22 cellular contexts compared by ENCODE assay signal in genomic region chr3:156299569-156299968, GRCh38.
DNase-seq lines count a peak whose midpoint lies in the region; ATAC-seq and TF ChIP-seq lines count a peak whose summit lies in the region.
"Had no signal": no experiment of that assay in that cellular context is flagged by ENCODE, and none has a peak within 500 bp of the region (broad histone marks: within the 10 kb centered on the region; RNA-seq: fewer than 3 reads in every experiment).

No MANE protein-coding gene starts in this region.

- no peaks in the 10 kb centered on the region for H3K27me3 ChIP-seq in SK-N-SH (ENCODE audit: insufficient read depth)

- no peak for DNase-seq in SK-N-SH
- peak; percentile 72 for DNase-seq in NCI-H1694 treated with DMSO at 0.1 percent for 48 hours (lab: John Stamatoyannopoulos, UW)
- peak; percentile 54 for DNase-seq in superior temporal gyrus (ENCODE audit: extremely low spot score)
- DNase-seq in globus pallidus (ENCODE audit: low spot score): no peak
- DNase-seq: 8988T; AML-193; Calu3; CD8-positive, alpha-beta memory T cell; DMS53; GF-D8; IMR-90; NCI-H1105 treated with DMSO at 0.1 percent for 48 hours; NCI-H2081 treated with DMSO at 0.1 percent for 48 hours; NCI-H510A treated with DMSO at 0.1 percent for 48 hours; NCI-H748 treated with DMSO at 0.1 percent for 48 hours; PC-9; RPMI8226; SIG-M5 had no signal

- H3K9me2 ChIP-seq in SK-N-SH: no peaks in the 10 kb centered on the region

- no peak overlapping the region for H3K4me3 Mint-ChIP-seq in dendritic cell treated with granulocyte-macrophage colony-stimulating factor and Interleukin-4, amounts not matched to agents 40 ng/mL and 50 ng/mL, for 4 days
- H3K4me3 Mint-ChIP-seq: CD8-positive, alpha-beta memory T cell had no signal

- H3K4me1 ChIP-seq in SK-N-SH (ENCODE audit: control insufficient read depth in 1 of 2, insufficient read depth in 2 of 2, low read depth in 1 of 2, low read length in 1 of 2): peaks cover 0 to 30% of the 10 kb centered on the region in 2 experiments; a peak in 3 of 4 replicates

- H3K79me2 ChIP-seq in SK-N-SH (ENCODE audit: insufficient read depth): peaks cover 95% of the 10 kb centered on the region

- H3K4me1 Mint-ChIP-seq in dendritic cell treated with granulocyte-macrophage colony-stimulating factor and Interleukin-4, amounts not matched to agents 40 ng/mL and 50 ng/mL, for 4 days (ENCODE audit: low read depth): peaks cover 54% of the 10 kb centered on the region
- H3K4me1 Mint-ChIP-seq: CD8-positive, alpha-beta memory T cell had no signal

- peaks cover 13 to 48% of the 10 kb centered on the region in 2 experiments for H3K36me3 ChIP-seq in SK-N-SH (replicated peaks in 1 of 2; ENCODE audit: control insufficient read depth in 1 of 2, insufficient read depth in 2 of 2, low read length in 1 of 2)

- H3F3A ChIP-seq in SK-N-SH (replicated peaks; ENCODE audit: insufficient read depth): peaks cover 58% of the 10 kb centered on the region

- no peaks in the 10 kb centered on the region for H3K36me3 Mint-ChIP-seq in dendritic cell treated with granulocyte-macrophage colony-stimulating factor and Interleukin-4, amounts not matched to agents 40 ng/mL and 50 ng/mL, for 4 days (ENCODE audit: low read depth)
- H3K36me3 Mint-ChIP-seq: CD8-positive, alpha-beta memory T cell had no signal

- TF ChIP-seq CTCF in SK-N-SH (IDR thresholded peaks at IDR 0.05): no peak

- TF ChIP-seq EP300 in SK-N-SH (IDR thresholded peaks at IDR 0.05; ENCODE audit: borderline replicate concordance in 1 of 2, low read depth in 1 of 2, low read length in 1 of 2): no peak

- H3K27ac ChIP-seq in SK-N-SH (ENCODE audit: low read depth in 2 of 2, low read length in 1 of 2): peak overlapping the region; percentile 39 to 83
- H3K27ac ChIP-seq: KMS-11, PC-9 had no signal

- ATAC-seq in SK-N-SH treated with all-trans-retinoic acid at 6 μM for 48 hours: no peak
- ATAC-seq in GM19463 (IDR thresholded peaks at IDR 0.05; ENCODE audit: unreplicated experiment): no peak

- H3K9ac ChIP-seq in SK-N-SH: no peak overlapping the region
- H3K9ac ChIP-seq: KMS-11 had no signal

- CTCF ChIA-PET in SK-N-SH (lab: Yijun Ruan, JAX): interaction anchor here (0.7 to 1.7 kb wide), 3 partner anchors 9 to 210 kb away, joined by 3 to 5 read pairs (median 3); no protein-coding TSS in a partner anchor

- intact Hi-C loops in dendritic cell treated with granulocyte-macrophage colony-stimulating factor and Interleukin-4, amounts not matched to agents 40 ng/mL and 50 ng/mL, for 4 days (cut with micrococcal nuclease): no loop called here

- H3K27ac Mint-ChIP-seq in dendritic cell treated with granulocyte-macrophage colony-stimulating factor and Interleukin-4, amounts not matched to agents 40 ng/mL and 50 ng/mL, for 4 days: peak overlapping the region; percentile 80
- H3K27ac Mint-ChIP-seq: CD8-positive, alpha-beta memory T cell had no signal

- no peak overlapping the region for H2AFZ ChIP-seq in SK-N-SH (ENCODE audit: low read depth)
- H2AFZ ChIP-seq: PC-9 had no signal

- H3K9me3 ChIP-seq in SK-N-SH: no peaks in the 10 kb centered on the region

- H4K20me1 ChIP-seq in SK-N-SH (ENCODE audit: insufficient read depth): no peaks in the 10 kb centered on the region

- no peak for TF ChIP-seq RAD21 in SK-N-SH (IDR thresholded peaks at IDR 0.05; ENCODE audit: low read length)

- peaks cover 9% of the 10 kb centered on the region for H3K9me3 Mint-ChIP-seq in dendritic cell treated with granulocyte-macrophage colony-stimulating factor and Interleukin-4, amounts not matched to agents 40 ng/mL and 50 ng/mL, for 4 days
- H3K9me3 Mint-ChIP-seq: CD8-positive, alpha-beta memory T cell had no signal

- POLR2A ChIA-PET in SK-N-SH (lab: Yijun Ruan, JAX): no interaction called here

- H3K27me3 Mint-ChIP-seq in dendritic cell treated with granulocyte-macrophage colony-stimulating factor and Interleukin-4, amounts not matched to agents 40 ng/mL and 50 ng/mL, for 4 days: no peaks in the 10 kb centered on the region

- WGBS in SK-N-SH (ENCODE audit: low lambda C conversion rate): 45% methylated on average over 2 of the region's 2 CpGs

- H3K4me2 ChIP-seq in SK-N-SH: peak overlapping the region; percentile 47
- H3K4me2 ChIP-seq: KMS-11, PC-9 had no signal

- no peak overlapping the region for H3K4me3 ChIP-seq in SK-N-SH (ENCODE audit: low read depth in 2 of 2, low read length in 1 of 2)
- H3K4me3 ChIP-seq: PC-9 had no signal

TF ChIP-seq in SK-N-SH, 30 proteins besides CTCF, POLR2A, EP300 and RAD21:
- TF ChIP-seq GATA2 (CRISPR knock-in tag; IDR thresholded peaks at IDR 0.05): no peak
- no peak for TF ChIP-seq GABPA (IDR thresholded peaks at IDR 0.05; ENCODE audit: low read depth)
- TF ChIP-seq RFX5 (IDR thresholded peaks at IDR 0.05; ENCODE audit: low read length): no peak
- no peak for TF ChIP-seq POLR2AphosphoS5 (IDR thresholded peaks at IDR 0.05; ENCODE audit: low read depth, low read length)
- no peak for TF ChIP-seq USF2 (IDR thresholded peaks at IDR 0.05; ENCODE audit: borderline replicate concordance, low read depth, low read length)

TF ChIP-seq in SK-N-SH treated with all-trans-retinoic acid at 6 μM for 48 hours, 23 proteins besides CTCF, POLR2A, EP300 and RAD21:
- TF ChIP-seq ESRRG (CRISPR knock-in tag; IDR thresholded peaks at IDR 0.05): no peak
- no peak for TF ChIP-seq PPARA (CRISPR knock-in tag; IDR thresholded peaks at IDR 0.05; ENCODE audit: borderline replicate concordance)
- TF ChIP-seq CREB5 (CRISPR knock-in tag; IDR thresholded peaks at IDR 0.05; ENCODE audit: low read depth): no peak
- no peak for TF ChIP-seq ARNTL (CRISPR knock-in tag; IDR thresholded peaks at IDR 0.05; ENCODE audit: borderline replicate concordance, low read depth)
- no peak for TF ChIP-seq ZFP30 (CRISPR knock-in tag; IDR thresholded peaks at IDR 0.05)
- no peak for TF ChIP-seq ZNF8 (CRISPR knock-in tag; IDR thresholded peaks at IDR 0.05)
- TF ChIP-seq POU6F1 (CRISPR knock-in tag; IDR thresholded peaks at IDR 0.05; ENCODE audit: borderline replicate concordance, low read depth): no peak
- no peak for TF ChIP-seq TCF4 (CRISPR knock-in tag; IDR thresholded peaks at IDR 0.05; ENCODE audit: borderline replicate concordance)
- no peak for TF ChIP-seq ZNF70 (CRISPR knock-in tag; IDR thresholded peaks at IDR 0.05)
- TF ChIP-seq TOX (CRISPR knock-in tag; IDR thresholded peaks at IDR 0.05; ENCODE audit: borderline replicate concordance): no peak

Comparison
In these comparisons a context has a peak if more than half of its experiments do, and no peak if none do; other contexts are left out.
1. DNase-seq: peak in NCI-H1694 treated with DMSO at 0.1 percent for 48 hours (single experiment) and superior temporal gyrus (single experiment); none in SK-N-SH (single experiment) and globus pallidus (single experiment).